In the genomic region with DNA sequence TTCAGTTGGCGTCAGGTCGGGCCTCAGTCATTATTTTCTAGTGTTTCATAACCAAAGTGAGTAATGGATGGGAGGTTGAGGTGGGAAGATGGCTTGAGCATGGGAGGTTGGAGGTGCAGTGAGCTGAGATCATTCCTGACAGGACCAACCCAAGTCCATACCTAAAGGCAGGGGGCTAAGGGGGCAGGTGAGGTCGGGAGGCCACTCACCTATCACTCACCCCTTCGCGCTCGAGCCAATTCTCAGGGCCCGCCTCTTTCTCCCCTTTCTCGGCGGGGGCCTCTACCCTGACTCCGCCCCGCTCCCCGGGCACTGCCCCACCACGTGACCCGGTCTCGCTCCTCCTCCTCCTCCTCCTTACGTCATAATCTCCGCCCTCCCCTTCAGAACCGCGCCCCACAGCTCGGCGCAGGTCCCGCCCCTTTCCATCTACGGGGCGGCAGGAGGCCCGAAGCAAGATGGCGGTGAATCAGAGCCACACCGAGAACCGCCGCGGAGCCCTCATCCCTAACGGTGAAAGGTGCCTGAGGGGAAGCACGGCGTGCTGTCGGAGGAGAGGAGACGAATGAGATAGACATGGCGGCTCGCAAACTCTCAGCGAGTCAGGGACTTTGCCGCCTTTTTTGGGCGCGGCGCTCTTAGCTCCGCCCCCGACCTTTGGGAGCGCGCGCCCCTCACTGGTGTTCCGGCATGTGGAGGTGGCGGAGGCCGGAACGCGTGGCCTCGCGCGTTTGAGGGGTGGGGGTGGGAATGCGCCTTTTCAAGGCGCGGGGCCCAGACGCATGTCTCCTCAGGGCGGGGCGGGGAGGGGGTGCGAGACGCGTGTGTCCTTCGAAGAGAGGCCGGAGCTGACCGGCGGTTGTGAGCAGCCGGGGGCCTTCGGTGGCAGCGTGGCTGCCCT, we compare ENCODE assay signal across 8 cellular contexts. TPM values are rescaled to one million over a fixed set of nuclear protein-coding genes. Genes with fewer than 3 reads are reported as not detected.
DNase-seq lines count a peak whose midpoint lies in the region; ATAC-seq, FAIRE-seq and TF ChIP-seq lines count a peak whose summit lies in the region.

A gene with protein sequence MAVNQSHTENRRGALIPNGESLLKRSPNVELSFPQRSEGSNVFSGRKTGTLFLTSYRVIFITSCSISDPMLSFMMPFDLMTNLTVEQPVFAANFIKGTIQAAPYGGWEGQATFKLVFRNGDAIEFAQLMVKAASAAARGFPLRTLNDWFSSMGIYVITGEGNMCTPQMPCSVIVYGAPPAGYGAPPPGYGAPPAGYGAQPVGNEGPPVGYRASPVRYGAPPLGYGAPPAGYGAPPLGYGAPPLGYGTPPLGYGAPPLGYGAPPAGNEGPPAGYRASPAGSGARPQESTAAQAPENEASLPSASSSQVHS (plus strand): TSS at position 428 of the 901 bp plus-strand sequence. CDS start 31 bp downstream, at position 459.

- H3K9me3 Mint-ChIP-seq in activated naive CD8-positive, alpha-beta T cell treated with anti-CD3 and anti-CD28 coated beads, Interleukin-2, amount 50 U/mL, for 24 hours = peaks cover 12% of the 10 kb centered on the region
- H3K9me3 Mint-ChIP-seq in nephron progenitor cell = peaks cover 1% of the 10 kb centered on the region

- H3K36me3 ChIP-seq in heart right ventricle (no peaks in the 10 kb centered on the region), gastrocnemius medialis (no peaks in the 10 kb centered on the region)

- peak within 1 kb of the TSS in 1 of 10 donors; percentile 75 for H3K27ac ChIP-seq in heart right ventricle
- peak within 1 kb of the TSS; percentile 45 to 59 (median 55) for H3K27ac ChIP-seq in gastrocnemius medialis

- peak; percentile 74 for ATAC-seq in GM18870 (IDR thresholded peaks at IDR 0.05; ENCODE audit: unreplicated experiment)
- ATAC-seq in HG03442 (IDR thresholded peaks at IDR 0.05; ENCODE audit: unreplicated experiment) = peak; percentile 64
- ATAC-seq in activated naive CD8-positive, alpha-beta T cell treated with anti-CD3 and anti-CD28 coated beads, Interleukin-2, amount 50 U/mL, for 24 hours = peak; percentile 67
- ATAC-seq in heart right ventricle = peak; percentile 92 to 98 (median 97)
- ATAC-seq in gastrocnemius medialis = peak; percentile 77 to 86

- in situ Hi-C loops in gastrocnemius medialis (cut with MboI; ENCODE audit: low sequenced_read_pairs in 4 of 4) = no loop called here

- intact Hi-C loops in heart right ventricle (cut with DNase I) (no loop called here), gastrocnemius medialis (cut with DNase I; ENCODE audit: low total_unique reads) (no loop called here)

- H3K4me1 ChIP-seq in heart right ventricle (peaks cover 0 to 11% (median 0%) of the 10 kb centered on the region in 9 donors), gastrocnemius medialis (no peaks in the 10 kb centered on the region)

- H3K27me3 ChIP-seq in heart right ventricle (peaks cover 0 to 16% (median 0%) of the 10 kb centered on the region in 7 donors), gastrocnemius medialis (peaks cover 0 to 6% (median 5%) of the 10 kb centered on the region in 3 donors)

- 30 to 32% methylated on average over 67 to 71 of the region's 71 CpGs for WGBS in heart right ventricle, 2 donors

- peak within 1 kb of the TSS; percentile 85 for H3K4me3 Mint-ChIP-seq in activated naive CD8-positive, alpha-beta T cell treated with anti-CD3 and anti-CD28 coated beads, Interleukin-2, amount 50 U/mL, for 24 hours
- no peak within 1 kb of the TSS for H3K4me3 Mint-ChIP-seq in nephron progenitor cell

- no peak for FAIRE-seq in H54 (lab: Jason Lieb, UNC)

- peaks cover 20% of the 10 kb centered on the region for H3K4me1 Mint-ChIP-seq in activated naive CD8-positive, alpha-beta T cell treated with anti-CD3 and anti-CD28 coated beads, Interleukin-2, amount 50 U/mL, for 24 hours
- no peaks in the 10 kb centered on the region for H3K4me1 Mint-ChIP-seq in nephron progenitor cell

- peak; percentile 61 for DNase-seq in SKM-1 (lab: John Stamatoyannopoulos, UW; ENCODE audit: unreplicated experiment)
- peak; percentile 83 for DNase-seq in activated naive CD8-positive, alpha-beta T cell treated with anti-CD3 and anti-CD28 coated beads, Interleukin-2, amount 50 U/mL, for 24 hours
- DNase-seq in heart right ventricle = peak; percentile 79 to 80
- DNase-seq in gastrocnemius medialis = peak; percentile 59 to 70
- no peak for DNase-seq in nephron progenitor cell
- DNase-seq in H54 (ENCODE audit: insufficient read length, low spot score) = no peak

- H3K9me3 ChIP-seq in heart right ventricle (no peaks in the 10 kb centered on the region), gastrocnemius medialis (no peaks in the 10 kb centered on the region)

- peak within 1 kb of the TSS in 9 of 10 donors; percentile 30 to 60 (median 56) for H3K4me3 ChIP-seq in heart right ventricle
- H3K4me3 ChIP-seq in gastrocnemius medialis = peak within 1 kb of the TSS; percentile 46 to 66 (median 57)

- H3K27ac Mint-ChIP-seq in activated naive CD8-positive, alpha-beta T cell treated with anti-CD3 and anti-CD28 coated beads, Interleukin-2, amount 50 U/mL, for 24 hours = peak within 1 kb of the TSS; percentile 93
- H3K27ac Mint-ChIP-seq in nephron progenitor cell = no peak within 1 kb of the TSS

- peaks cover 8% of the 10 kb centered on the region for H3K36me3 Mint-ChIP-seq in activated naive CD8-positive, alpha-beta T cell treated with anti-CD3 and anti-CD28 coated beads, Interleukin-2, amount 50 U/mL, for 24 hours (ENCODE audit: low read depth)
- H3K36me3 Mint-ChIP-seq in nephron progenitor cell (ENCODE audit: low read depth) = peaks cover 24% of the 10 kb centered on the region

- peak in 1 of 2 donors; percentile 23 for TF ChIP-seq POLR2A in gastrocnemius medialis (IDR thresholded peaks at IDR 0.05)
- TF ChIP-seq POLR2A in H54 (IDR thresholded peaks at IDR 0.05; ENCODE audit: low read depth, low read length) = no peak

- peaks cover 3% of the 10 kb centered on the region for H3K27me3 Mint-ChIP-seq in activated naive CD8-positive, alpha-beta T cell treated with anti-CD3 and anti-CD28 coated beads, Interleukin-2, amount 50 U/mL, for 24 hours
- H3K27me3 Mint-ChIP-seq in nephron progenitor cell (ENCODE audit: low read depth, poor library complexity) = peaks cover 25% of the 10 kb centered on the region

- TF ChIP-seq CTCF in heart right ventricle (IDR thresholded peaks at IDR 0.05) (no peak), gastrocnemius medialis (IDR thresholded peaks at IDR 0.05 in 4 of 5, conservative IDR thresholded peaks at IDR 0.05 in 1 of 5) (no peak), nephron progenitor cell (IDR thresholded peaks at IDR 0.05) (no peak)

RNA-seq across cellular contexts. Expression of the gene that starts here (rescaled TPM):
- total RNA-seq in heart right ventricle = under 1 TPM in 5 of 10 donors, not detected in 5; 0.09 to 0.81 (median 0.21) TPM
- polyA plus RNA-seq in heart right ventricle = under 1 TPM; 0.12 to 0.66 TPM
- under 1 TPM in 3 of 4 donors, not detected in 1; 0.27 to 0.59 (median 0.31) TPM for total RNA-seq in gastrocnemius medialis

Comparison
In these comparisons a context has a peak if more than half of its experiments do, and no peak if none do; other contexts are left out.
1. Peak in DNase-seq, ATAC-seq and H3K4me3 ChIP-seq in heart right ventricle; RNA of the gene not detected or under 1 TPM.
2. Peak in DNase-seq, ATAC-seq, H3K4me3 ChIP-seq and H3K27ac ChIP-seq in gastrocnemius medialis; RNA of the gene not detected or under 1 TPM.
3. DNase-seq: peak in SKM-1 (single experiment) and activated naive CD8-positive, alpha-beta T cell treated with anti-CD3 and anti-CD28 coated beads, Interleukin-2, amount 50 U/mL, for 24 hours (single experiment); none in nephron progenitor cell (single experiment) and H54 (single experiment).
4. Peak in every context shown above with its lines, with median percentiles within 50 percentile points of each other: ATAC-seq.